Comparison of ENCODE assay signal across 20 cellular contexts in genomic region chr12:105948331-105948730, GRCh38.
DNase-seq lines count a peak whose midpoint lies in the region; TF ChIP-seq lines count a peak whose summit lies in the region.
"Had no signal": no experiment of that assay in that cellular context is flagged by ENCODE, and none has a peak within 500 bp of the region (broad histone marks: within the 10 kb centered on the region; RNA-seq: fewer than 3 reads in every experiment).

No MANE protein-coding gene starts in this region.

- intact Hi-C loops in MCF 10A (cut with micrococcal nuclease) (no loop called here), mammary epithelial cell (cut with micrococcal nuclease) (no loop called here), stomach (cut with DNase I; ENCODE audit: low total_unique reads) (no loop called here), thyroid gland (cut with DNase I) (no loop called here)

- H3K56ac ChIP-seq in H9 (ENCODE audit: insufficient read length, low read depth, low read length), result no peak overlapping the region

- no peak overlapping the region for H3K18ac ChIP-seq in H9 (ENCODE audit: insufficient read length, low read depth, low read length)

- H3K27ac ChIP-seq in mammary epithelial cell (ENCODE audit: insufficient read depth, low read depth, low read length), result no peak overlapping the region
- no peak overlapping the region for H3K27ac ChIP-seq in CD8-positive, alpha-beta memory T cell (ENCODE audit: low read depth, low read length)
- H3K27ac ChIP-seq in H9 (ENCODE audit: insufficient read length, low read depth, low read length), result no peak overlapping the region
- no peak overlapping the region for H3K27ac ChIP-seq in stomach
- H3K27ac ChIP-seq in thyroid gland, result no peak overlapping the region

- H2BK5ac ChIP-seq in H9 (ENCODE audit: insufficient read length, low read length), result no peak overlapping the region

- H3K23ac ChIP-seq in H9 (ENCODE audit: insufficient read length, low read depth, low read length), result no peak overlapping the region

- no peaks in the 10 kb centered on the region for H3K23me2 ChIP-seq in H9 (ENCODE audit: insufficient read length, low read depth, low read length, poor library complexity, severe bottlenecking)

- no peaks in the 10 kb centered on the region for H3K79me2 ChIP-seq in mammary epithelial cell (ENCODE audit: insufficient read depth, low read length)
- H3K79me2 ChIP-seq in H9 (ENCODE audit: insufficient read depth, low read length), result no peaks in the 10 kb centered on the region

- H3K27me3 Mint-ChIP-seq in MCF 10A (ENCODE audit: insufficient read depth, unreplicated experiment) (no peaks in the 10 kb centered on the region), H9 (ENCODE audit: low read depth) (no peaks in the 10 kb centered on the region; the same call in 1 of the 2 replicates)
- peaks cover 4 to 5% of the 10 kb centered on the region in 2 donors for H3K27me3 Mint-ChIP-seq in CD8-positive, alpha-beta memory T cell

- H3T11ph ChIP-seq in H9 (ENCODE audit: low read length), result no peak overlapping the region

- CTCF ChIA-PET in MCF 10A (lab: Yijun Ruan, JAX), result no interaction called here
- CTCF ChIA-PET in mammary epithelial cell (lab: Charles Lee; ENCODE audit: low non-redundant PET), result no interaction called here
- CTCF ChIA-PET in CD8-positive, alpha-beta memory T cell (lab: Charles Lee), result no interaction called here

- H3K4me1 Mint-ChIP-seq in MCF 10A (ENCODE audit: insufficient read depth, unreplicated experiment) (peaks cover 6% of the 10 kb centered on the region), H9 (peaks cover 2 to 11% of the 10 kb centered on the region in 2 experiments; a peak in 1 of 4 replicates)
- H3K4me1 Mint-ChIP-seq in CD8-positive, alpha-beta memory T cell, result no peaks in the 10 kb centered on the region
- H3K4me1 Mint-ChIP-seq: activated CD4-positive, alpha-beta T cell treated with anti-CD3 and anti-CD28 coated beads, Interleukin-2, amount 10 ng/mL, durations not matched to agents 7 days and 5 days; naive thymus-derived CD8-positive, alpha-beta T cell had no signal

- no peak overlapping the region for H3K4me3 Mint-ChIP-seq in MCF 10A (ENCODE audit: unreplicated experiment)
- H3K4me3 Mint-ChIP-seq in CD8-positive, alpha-beta memory T cell, result no peak overlapping the region
- H3K4me3 Mint-ChIP-seq in H9, result no peak overlapping the region
- H3K4me3 Mint-ChIP-seq: activated CD4-positive, alpha-beta T cell treated with anti-CD3 and anti-CD28 coated beads, Interleukin-2, amount 10 ng/mL, durations not matched to agents 7 days and 5 days; CD8-positive, alpha-beta T cell; naive thymus-derived CD8-positive, alpha-beta T cell had no signal

- H3K9me3 ChIP-seq in mammary epithelial cell (replicated peaks; ENCODE audit: insufficient read depth, low read length) (no peaks in the 10 kb centered on the region), H9 (ENCODE audit: control insufficient read depth, low read depth, low read length) (no peaks in the 10 kb centered on the region), stomach (peaks cover 0 to 3% (median 0%) of the 10 kb centered on the region in 4 donors), thyroid gland (no peaks in the 10 kb centered on the region)
- H3K9me3 ChIP-seq in CD8-positive, alpha-beta memory T cell (ENCODE audit: low read length), result no peaks in the 10 kb centered on the region

- no peak overlapping the region for H2BK12ac ChIP-seq in H9 (ENCODE audit: insufficient read length, low read depth, low read length)

- H4K20me1 ChIP-seq in mammary epithelial cell (ENCODE audit: insufficient read depth, low read length) (no peaks in the 10 kb centered on the region), H9 (ENCODE audit: control insufficient read depth, insufficient read depth, insufficient read length) (no peaks in the 10 kb centered on the region)

- no peak overlapping the region for H2BK20ac ChIP-seq in H9 (ENCODE audit: low read depth, low read length, poor library complexity, severe bottlenecking)

- in situ Hi-C loops in mammary epithelial cell (cut with MboI; ENCODE audit: low sequenced_read_pairs in 2 of 2), result no loop called here

- H3K4me1 ChIP-seq in mammary epithelial cell (ENCODE audit: insufficient read depth, low read length) (peaks cover 10% of the 10 kb centered on the region), H9 (ENCODE audit: insufficient read depth, low read length) (no peaks in the 10 kb centered on the region), stomach (no peaks in the 10 kb centered on the region), thyroid gland (no peaks in the 10 kb centered on the region)
- no peaks in the 10 kb centered on the region for H3K4me1 ChIP-seq in CD8-positive, alpha-beta memory T cell (ENCODE audit: insufficient read depth, low read length)

- no peaks in the 10 kb centered on the region for H3K79me1 ChIP-seq in H9 (ENCODE audit: insufficient read depth, low read depth, low read length, poor library complexity, severe bottlenecking)

- no peak overlapping the region for H3K9ac ChIP-seq in mammary epithelial cell (ENCODE audit: insufficient read depth, low read length)
- H3K9ac ChIP-seq in H9 (ENCODE audit: extremely low read depth, insufficient read length, low read length), result no peak overlapping the region

- H3K27me3 ChIP-seq in mammary epithelial cell (ENCODE audit: insufficient read depth, low read length), result no peaks in the 10 kb centered on the region
- no peaks in the 10 kb centered on the region for H3K27me3 ChIP-seq in CD8-positive, alpha-beta memory T cell (ENCODE audit: insufficient read depth, low read length, poor library complexity, severe bottlenecking)
- no peaks in the 10 kb centered on the region for H3K27me3 ChIP-seq in H9 (ENCODE audit: insufficient read depth, low read length)
- H3K27me3 ChIP-seq in stomach, result no peaks in the 10 kb centered on the region
- no peaks in the 10 kb centered on the region for H3K27me3 ChIP-seq in thyroid gland

- H3K4ac ChIP-seq in H9 (ENCODE audit: low read depth, low read length), result no peak overlapping the region

- H3K36me3 ChIP-seq in mammary epithelial cell (ENCODE audit: insufficient read depth, low read length), result no peaks in the 10 kb centered on the region
- no peaks in the 10 kb centered on the region for H3K36me3 ChIP-seq in CD8-positive, alpha-beta memory T cell (ENCODE audit: insufficient read depth, low read length)
- H3K36me3 ChIP-seq in stomach, result no peaks in the 10 kb centered on the region
- no peaks in the 10 kb centered on the region for H3K36me3 ChIP-seq in thyroid gland

- H4K5ac ChIP-seq in H9 (ENCODE audit: insufficient read length, low read depth, low read length), result no peak overlapping the region

- H2AK5ac ChIP-seq in H9 (ENCODE audit: insufficient read length, low read length), result no peak overlapping the region

- no peak overlapping the region for H4K91ac ChIP-seq in H9 (ENCODE audit: insufficient read length, low read depth, low read length)

- dilution Hi-C loops in mammary epithelial cell (cut with HindIII; ENCODE audit: low sequenced_read_pairs), result no loop called here

- no peak for TF ChIP-seq CTCF in MCF 10A (IDR thresholded peaks at IDR 0.05; ENCODE audit: unreplicated experiment)
- no peak for TF ChIP-seq CTCF in mammary epithelial cell (conservative IDR thresholded peaks at IDR 0.05 in 1 of 2, IDR thresholded peaks at IDR 0.05 in 1 of 2; ENCODE audit: extremely low read depth in 1 of 2, insufficient read depth in 1 of 2, low read depth in 1 of 2, low read length in 2 of 2)
- no peak for TF ChIP-seq CTCF in fibroblast of pulmonary artery (IDR thresholded peaks at IDR 0.05; ENCODE audit: low read length, missing control alignments)
- TF ChIP-seq CTCF in H9 (conservative IDR thresholded peaks at IDR 0.05), result no peak
- TF ChIP-seq CTCF in stomach (IDR thresholded peaks at IDR 0.05), result no peak
- TF ChIP-seq CTCF in thyroid gland (IDR thresholded peaks at IDR 0.05), result no peak

- no peak overlapping the region for H2BK15ac ChIP-seq in H9 (ENCODE audit: low read depth, low read length)

- peak; percentile 32 for DNase-seq in MCF 10A (ENCODE audit: unreplicated experiment)
- no peak for DNase-seq in mammary epithelial cell
- peak; percentile 14 for DNase-seq in SW480 (ENCODE audit: low spot score)
- peak; percentile 35 for DNase-seq in fibroblast of pulmonary artery (ENCODE audit: low read depth)
- DNase-seq in CD8-positive, alpha-beta memory T cell, result no peak
- no peak for DNase-seq in H9
- no peak for DNase-seq in stomach
- no peak for DNase-seq in thyroid gland
- DNase-seq: activated CD4-positive, alpha-beta T cell treated with anti-CD3 and anti-CD28 coated beads, Interleukin-2, amount 10 ng/mL, durations not matched to agents 7 days and 5 days; activated T-cell treated with anti-CD3 and anti-CD28 coated beads for 4 hours; CD8-positive, alpha-beta T cell; KG1; naive thymus-derived CD8-positive, alpha-beta T cell; NCI-H1105 treated with DMSO at 0.1 percent for 48 hours; NCI-H524; posterior cingulate gyrus; stimulated activated CD4-positive, alpha-beta T cell treated with anti-CD3 and anti-CD28 coated beads, Interleukin-12 subunit alpha, Interleukin-12 subunit beta, amount 100 ng/mL, for 4 hours; stimulated activated naive CD4-positive, alpha-beta T cell treated with Interleukin-2 at 50 U/mL for 16 hours had no signal

- BruUV-seq in MCF 10A (replicated peaks; lab: Mats Ljungman, UMichigan) (no TSS peak), mammary epithelial cell (replicated peaks; lab: Mats Ljungman, UMichigan) (no TSS peak)

- TF ChIP-seq POLR2A in stomach (IDR thresholded peaks at IDR 0.05) (no peak), thyroid gland (IDR thresholded peaks at IDR 0.05) (no peak)

- POLR2A ChIA-PET in MCF 10A (lab: Yijun Ruan, JAX), result no interaction called here
- POLR2A ChIA-PET in CD8-positive, alpha-beta memory T cell (lab: Charles Lee), result no interaction called here

- H3K36me3 Mint-ChIP-seq in MCF 10A (ENCODE audit: insufficient read depth, unreplicated experiment) (peaks cover 4% of the 10 kb centered on the region), H9 (ENCODE audit: insufficient read depth in 1 of 3, low read depth in 3 of 3) (peaks cover 0 to 4% (median 1%) of the 10 kb centered on the region in 3 experiments; a peak in 2 of 7 replicates)
- H3K36me3 Mint-ChIP-seq in CD8-positive, alpha-beta memory T cell, result no peaks in the 10 kb centered on the region
- H3K36me3 Mint-ChIP-seq: activated naive CD4-positive, alpha-beta T cell treated with anti-CD3 and anti-CD28 coated beads, Interleukin-2, amount 50 U/mL, for 72 hours; CD8-positive, alpha-beta T cell; naive thymus-derived CD8-positive, alpha-beta T cell had no signal

- H4K8ac ChIP-seq in H9 (replicated peaks; ENCODE audit: insufficient read length, low read depth, low read length), result no peak overlapping the region

- H3K27ac Mint-ChIP-seq in MCF 10A (ENCODE audit: low read depth, unreplicated experiment), result no peak overlapping the region
- H3K27ac Mint-ChIP-seq in CD8-positive, alpha-beta memory T cell, result no peak overlapping the region
- H3K27ac Mint-ChIP-seq in H9, result no peak overlapping the region
- H3K27ac Mint-ChIP-seq: activated CD4-positive, alpha-beta T cell treated with anti-CD3 and anti-CD28 coated beads, Interleukin-2, amount 10 ng/mL, durations not matched to agents 7 days and 5 days; activated naive CD4-positive, alpha-beta T cell treated with anti-CD3 and anti-CD28 coated beads, Interleukin-2, amount 50 U/mL, for 72 hours; CD8-positive, alpha-beta T cell; naive thymus-derived CD8-positive, alpha-beta T cell had no signal

- H3K4me3 ChIP-seq in mammary epithelial cell (replicated peaks in 1 of 3; ENCODE audit: insufficient read depth in 1 of 3, low read depth in 2 of 3, low read length in 3 of 3), result no peak overlapping the region
- H3K4me3 ChIP-seq in fibroblast of pulmonary artery (replicated peaks; ENCODE audit: low read depth, low read length), result no peak overlapping the region
- no peak overlapping the region for H3K4me3 ChIP-seq in CD8-positive, alpha-beta memory T cell (ENCODE audit: low read length)
- H3K4me3 ChIP-seq in stomach, result no peak overlapping the region
- H3K4me3 ChIP-seq in thyroid gland (replicated peaks in 1 of 3), result no peak overlapping the region
- H3K4me3 ChIP-seq: GM12878 had no signal

- H3K4me2 ChIP-seq in mammary epithelial cell (ENCODE audit: insufficient read depth, low read depth, low read length), result no peak overlapping the region
- H3K4me2 ChIP-seq in H9 (ENCODE audit: insufficient read depth, insufficient read length, low read length), result no peak overlapping the region

- no peak overlapping the region for H3K14ac ChIP-seq in H9 (ENCODE audit: insufficient read depth, low read length)

- no peak for TF ChIP-seq EP300 in stomach (IDR thresholded peaks at IDR 0.05)

- no peaks in the 10 kb centered on the region for H3K9me3 Mint-ChIP-seq in MCF 10A (ENCODE audit: unreplicated experiment)
- H3K9me3 Mint-ChIP-seq in CD8-positive, alpha-beta memory T cell, result peaks cover 0 to 4% (median 0%) of the 10 kb centered on the region in 5 donors
- no peaks in the 10 kb centered on the region; a peak in 2 of 5 replicates for H3K9me3 Mint-ChIP-seq in H9
- H3K9me3 Mint-ChIP-seq: activated CD4-positive, alpha-beta T cell treated with anti-CD3 and anti-CD28 coated beads, Interleukin-2, amount 10 ng/mL, durations not matched to agents 7 days and 5 days had no signal

- no peak overlapping the region for H2AFZ ChIP-seq in mammary epithelial cell (ENCODE audit: low read depth, low read length)
- H2AFZ ChIP-seq in H9 (ENCODE audit: low read length), result no peak overlapping the region

- 24% methylated on average over 4 of the region's 4 CpGs for WGBS in mammary epithelial cell (ENCODE audit: low coverage, missing lambda C conversion rate)
- WGBS in H9 (ENCODE audit: extremely low coverage, insufficient read length, low lambda C conversion rate), result no CpG with 5 or more reads among the region's 4 CpGs
- WGBS in stomach, 5 donors, result 60 to 74% (median 71%) methylated on average over 4 of the region's 4 CpGs
- 72 to 82% methylated on average over 4 of the region's 4 CpGs for WGBS in thyroid gland, 2 donors

- no peak overlapping the region for H2BK120ac ChIP-seq in H9 (ENCODE audit: low read depth, low read length, poor library complexity, severe bottlenecking)

Comparison
In these comparisons a context has a peak if more than half of its experiments do, and no peak if none do; other contexts are left out.
1. DNase-seq: peak in MCF 10A (single experiment), SW480 (single experiment) and fibroblast of pulmonary artery (single experiment); none in mammary epithelial cell (single experiment), CD8-positive, alpha-beta memory T cell (0 of 5), H9 (single experiment), stomach (single experiment) and thyroid gland (0 of 2).